17 cellular contexts compared by ENCODE assay signal in genomic region chr12:108793756-108794441, GRCh38.
DNase-seq lines count a peak whose midpoint lies in the region; ATAC-seq and TF ChIP-seq lines count a peak whose summit lies in the region.
"Had no signal": no experiment of that assay in that cellular context is flagged by ENCODE, and none has a peak within 500 bp of the region (broad histone marks: within the 10 kb centered on the region; RNA-seq: fewer than 3 reads in every experiment).

No MANE protein-coding gene starts in this region.

- CTCF ChIA-PET in activated CD8-positive, alpha-beta memory T cell treated with anti-CD3 and anti-CD28 coated beads, Interleukin-2, amount 10 ng/mL, durations not matched to agents 7 days and 5 days (lab: Charles Lee) = interaction anchor here (0.7 to 1.2 kb wide), 3 partner anchors 9 to 129 kb away, joined by 3 to 6 read pairs (median 4); no protein-coding TSS in a partner anchor

- H3K4me3 ChIP-seq in aorta (ENCODE audit: low read length in 2 of 2) (no peak overlapping the region), BE2C (ENCODE audit: low read depth, low read length) (no peak overlapping the region)
- H3K4me3 ChIP-seq: SJSA1 had no signal

- no peak overlapping the region for H3K4me3 Mint-ChIP-seq in natural killer cell treated with Interleukin-12 subunit alpha and Interleukin-12 subunit beta and Interleukin-15 and Interleukin-18, amount 100 ng/mL, for 72 hours
- H3K4me3 Mint-ChIP-seq in natural killer cell = no peak overlapping the region
- no peak overlapping the region for H3K4me3 Mint-ChIP-seq in osteocyte (ENCODE audit: unreplicated experiment)
- H3K4me3 Mint-ChIP-seq in activated CD8-positive, alpha-beta memory T cell treated with anti-CD3 and anti-CD28 coated beads, Interleukin-2, amount 10 ng/mL, durations not matched to agents 7 days and 5 days = no peak overlapping the region
- no peak overlapping the region for H3K4me3 Mint-ChIP-seq in activated T-helper 1 cell treated with anti-CD3 and anti-CD28 coated beads, Interleukin-12 subunit alpha, Interleukin-12 subunit beta, Interleukin-2, Interleukin-4 antibody, amounts not matched to agents 30 ng/mL and 10 ng/mL and 1 ng/mL, durations not matched to agents 14 hours and 24 hours and 36 hours
- H3K4me3 Mint-ChIP-seq: activated naive CD4-positive, alpha-beta T cell treated with anti-CD3 and anti-CD28 coated beads, Interleukin-2, amount 50 U/mL, for 24 hours; dendritic cell treated with granulocyte-macrophage colony-stimulating factor and Interleukin-4, amounts not matched to agents 40 ng/mL and 50 ng/mL, for 4 days; immature natural killer cell; naive thymus-derived CD8-positive, alpha-beta T cell had no signal

- no peaks in the 10 kb centered on the region for H3K27me3 Mint-ChIP-seq in natural killer cell treated with Interleukin-12 subunit alpha and Interleukin-12 subunit beta and Interleukin-15 and Interleukin-18, amount 100 ng/mL, for 72 hours
- H3K27me3 Mint-ChIP-seq in natural killer cell (ENCODE audit: low read depth in 2 of 2) (no peaks in the 10 kb centered on the region), osteocyte (ENCODE audit: unreplicated experiment) (no peaks in the 10 kb centered on the region)
- H3K27me3 Mint-ChIP-seq in activated CD8-positive, alpha-beta memory T cell treated with anti-CD3 and anti-CD28 coated beads, Interleukin-2, amount 10 ng/mL, durations not matched to agents 7 days and 5 days = no peaks in the 10 kb centered on the region
- no peaks in the 10 kb centered on the region for H3K27me3 Mint-ChIP-seq in activated T-helper 1 cell treated with anti-CD3 and anti-CD28 coated beads, Interleukin-12 subunit alpha, Interleukin-12 subunit beta, Interleukin-2, Interleukin-4 antibody, amounts not matched to agents 30 ng/mL and 10 ng/mL and 1 ng/mL, durations not matched to agents 14 hours and 24 hours and 36 hours (ENCODE audit: insufficient read depth)
- H3K27me3 Mint-ChIP-seq: activated naive CD4-positive, alpha-beta T cell treated with anti-CD3 and anti-CD28 coated beads, Interleukin-2, amount 50 U/mL, for 24 hours; dendritic cell treated with granulocyte-macrophage colony-stimulating factor and Interleukin-4, amounts not matched to agents 40 ng/mL and 50 ng/mL, for 4 days; naive thymus-derived CD8-positive, alpha-beta T cell had no signal

- no peak for TF ChIP-seq CTCF in natural killer cell (IDR thresholded peaks at IDR 0.05)
- TF ChIP-seq CTCF in osteocyte (IDR thresholded peaks at IDR 0.05) = no peak
- TF ChIP-seq CTCF in BE2C (IDR thresholded peaks at IDR 0.05; ENCODE audit: low read depth, low read length) = no peak

- peak; percentile 18 for DNase-seq in natural killer cell treated with Interleukin-12 subunit alpha and Interleukin-12 subunit beta and Interleukin-15 and Interleukin-18, amount 100 ng/mL, for 72 hours (ENCODE audit: low spot score)
- no peak for DNase-seq in natural killer cell
- no peak for DNase-seq in left cardiac atrium
- DNase-seq in osteocyte (ENCODE audit: extremely low spot score, unreplicated experiment) = no peak
- peak in 1 of 2 donors; percentile 73 for DNase-seq in aorta
- no peak for DNase-seq in activated CD8-positive, alpha-beta memory T cell treated with anti-CD3 and anti-CD28 coated beads, Interleukin-2, amount 10 ng/mL, durations not matched to agents 7 days and 5 days
- DNase-seq in activated T-helper 1 cell treated with anti-CD3 and anti-CD28 coated beads, Interleukin-12 subunit alpha, Interleukin-12 subunit beta, Interleukin-2, Interleukin-4 antibody, amounts not matched to agents 30 ng/mL and 10 ng/mL and 1 ng/mL, durations not matched to agents 14 hours and 24 hours and 36 hours (ENCODE audit: low spot score) = no peak
- DNase-seq in BE2C = no peak
- DNase-seq: ACHN; immature natural killer cell; KG1; naive thymus-derived CD8-positive, alpha-beta T cell; NCI-H146; NCI-H748 treated with DMSO at 0.1 percent for 48 hours had no signal

- H3K27ac Mint-ChIP-seq in natural killer cell treated with Interleukin-12 subunit alpha and Interleukin-12 subunit beta and Interleukin-15 and Interleukin-18, amount 100 ng/mL, for 72 hours = no peak overlapping the region
- H3K27ac Mint-ChIP-seq in natural killer cell = no peak overlapping the region
- H3K27ac Mint-ChIP-seq in osteocyte (ENCODE audit: unreplicated experiment) = peak overlapping the region; percentile 40
- no peak overlapping the region for H3K27ac Mint-ChIP-seq in activated CD8-positive, alpha-beta memory T cell treated with anti-CD3 and anti-CD28 coated beads, Interleukin-2, amount 10 ng/mL, durations not matched to agents 7 days and 5 days
- no peak overlapping the region for H3K27ac Mint-ChIP-seq in activated T-helper 1 cell treated with anti-CD3 and anti-CD28 coated beads, Interleukin-12 subunit alpha, Interleukin-12 subunit beta, Interleukin-2, Interleukin-4 antibody, amounts not matched to agents 30 ng/mL and 10 ng/mL and 1 ng/mL, durations not matched to agents 14 hours and 24 hours and 36 hours
- H3K27ac Mint-ChIP-seq: activated naive CD4-positive, alpha-beta T cell treated with anti-CD3 and anti-CD28 coated beads, Interleukin-2, amount 50 U/mL, for 24 hours; dendritic cell treated with granulocyte-macrophage colony-stimulating factor and Interleukin-4, amounts not matched to agents 40 ng/mL and 50 ng/mL, for 4 days; naive thymus-derived CD8-positive, alpha-beta T cell had no signal

- H3K4me1 ChIP-seq in aorta (ENCODE audit: control insufficient read depth in 1 of 2, insufficient read depth in 2 of 2, low read length in 2 of 2) (no peaks in the 10 kb centered on the region), BE2C (no peaks in the 10 kb centered on the region)
- H3K4me1 ChIP-seq: SJSA1 had no signal

- ATAC-seq in natural killer cell treated with Interleukin-12 subunit alpha and Interleukin-12 subunit beta and Interleukin-15 and Interleukin-18, amount 100 ng/mL, for 72 hours = no peak
- no peak for ATAC-seq in natural killer cell
- peak; percentile 78 to 90 for ATAC-seq in left cardiac atrium
- ATAC-seq in aorta (ENCODE audit: low FRiP score) = peak; percentile 12
- no peak for ATAC-seq in activated CD8-positive, alpha-beta memory T cell treated with anti-CD3 and anti-CD28 coated beads, Interleukin-2, amount 10 ng/mL, durations not matched to agents 7 days and 5 days
- ATAC-seq: naive thymus-derived CD8-positive, alpha-beta T cell had no signal

- intact Hi-C loops in natural killer cell (cut with micrococcal nuclease) = no loop called here
- intact Hi-C loops in left cardiac atrium (cut with DNase I) = no loop called here
- intact Hi-C loops in aorta (cut with DNase I) = no loop called here
- intact Hi-C loops in activated T-helper 1 cell treated with anti-CD3 and anti-CD28 coated beads, Interleukin-12 subunit alpha, Interleukin-12 subunit beta, Interleukin-2, Interleukin-4 antibody, amounts not matched to agents 30 ng/mL and 10 ng/mL and 1 ng/mL, durations not matched to agents 14 hours and 24 hours and 36 hours (cut with micrococcal nuclease) = no loop called here

- no peaks in the 10 kb centered on the region for H3K9me3 Mint-ChIP-seq in natural killer cell treated with Interleukin-12 subunit alpha and Interleukin-12 subunit beta and Interleukin-15 and Interleukin-18, amount 100 ng/mL, for 72 hours
- H3K9me3 Mint-ChIP-seq in natural killer cell = no peaks in the 10 kb centered on the region
- no peaks in the 10 kb centered on the region for H3K9me3 Mint-ChIP-seq in osteocyte (ENCODE audit: unreplicated experiment)
- H3K9me3 Mint-ChIP-seq in activated CD8-positive, alpha-beta memory T cell treated with anti-CD3 and anti-CD28 coated beads, Interleukin-2, amount 10 ng/mL, durations not matched to agents 7 days and 5 days (ENCODE audit: low read depth) = no peaks in the 10 kb centered on the region
- no peaks in the 10 kb centered on the region for H3K9me3 Mint-ChIP-seq in activated T-helper 1 cell treated with anti-CD3 and anti-CD28 coated beads, Interleukin-12 subunit alpha, Interleukin-12 subunit beta, Interleukin-2, Interleukin-4 antibody, amounts not matched to agents 30 ng/mL and 10 ng/mL and 1 ng/mL, durations not matched to agents 14 hours and 24 hours and 36 hours
- H3K9me3 Mint-ChIP-seq: activated naive CD4-positive, alpha-beta T cell treated with anti-CD3 and anti-CD28 coated beads, Interleukin-2, amount 50 U/mL, for 24 hours; dendritic cell treated with granulocyte-macrophage colony-stimulating factor and Interleukin-4, amounts not matched to agents 40 ng/mL and 50 ng/mL, for 4 days; immature natural killer cell; naive thymus-derived CD8-positive, alpha-beta T cell had no signal

- peaks cover 0 to under 1% of the 10 kb centered on the region in 2 donors for H3K4me1 Mint-ChIP-seq in natural killer cell treated with Interleukin-12 subunit alpha and Interleukin-12 subunit beta and Interleukin-15 and Interleukin-18, amount 100 ng/mL, for 72 hours (ENCODE audit: low read depth in 2 of 2)
- H3K4me1 Mint-ChIP-seq in natural killer cell (no peaks in the 10 kb centered on the region), osteocyte (ENCODE audit: unreplicated experiment) (no peaks in the 10 kb centered on the region)
- no peaks in the 10 kb centered on the region for H3K4me1 Mint-ChIP-seq in activated CD8-positive, alpha-beta memory T cell treated with anti-CD3 and anti-CD28 coated beads, Interleukin-2, amount 10 ng/mL, durations not matched to agents 7 days and 5 days
- peaks cover 5% of the 10 kb centered on the region for H3K4me1 Mint-ChIP-seq in activated T-helper 1 cell treated with anti-CD3 and anti-CD28 coated beads, Interleukin-12 subunit alpha, Interleukin-12 subunit beta, Interleukin-2, Interleukin-4 antibody, amounts not matched to agents 30 ng/mL and 10 ng/mL and 1 ng/mL, durations not matched to agents 14 hours and 24 hours and 36 hours (ENCODE audit: low read depth)
- H3K4me1 Mint-ChIP-seq: immature natural killer cell had no signal

- peak overlapping the region in 1 of 2 donors; percentile 96 for H3K27ac ChIP-seq in aorta (ENCODE audit: low read depth in 1 of 2, low read length in 2 of 2)
- H3K27ac ChIP-seq: SJSA1 had no signal

- H3K9me3 ChIP-seq in aorta (ENCODE audit: control insufficient read depth, low read length) (no peaks in the 10 kb centered on the region), BE2C (no peaks in the 10 kb centered on the region)
- H3K9me3 ChIP-seq: SJSA1 had no signal

- H3K27me3 ChIP-seq in aorta (ENCODE audit: control insufficient read depth in 1 of 2, insufficient read depth in 2 of 2, low read length in 1 of 2) = no peaks in the 10 kb centered on the region
- no peaks in the 10 kb centered on the region for H3K27me3 ChIP-seq in BE2C
- H3K27me3 ChIP-seq: SJSA1 had no signal

- H3K36me3 ChIP-seq in aorta (ENCODE audit: control insufficient read depth in 1 of 2, insufficient read depth in 2 of 2, low read length in 1 of 2) (peaks cover 2 to 3% of the 10 kb centered on the region in 2 donors), BE2C (peaks cover 23% of the 10 kb centered on the region)

- 21% methylated on average over 16 of the region's 16 CpGs for WGBS in aorta, 2 donors

- H3K36me3 Mint-ChIP-seq in natural killer cell treated with Interleukin-12 subunit alpha and Interleukin-12 subunit beta and Interleukin-15 and Interleukin-18, amount 100 ng/mL, for 72 hours = peaks cover 7% of the 10 kb centered on the region
- H3K36me3 Mint-ChIP-seq in natural killer cell (no peaks in the 10 kb centered on the region), osteocyte (ENCODE audit: unreplicated experiment) (peaks cover 57% of the 10 kb centered on the region)
- peaks cover 29% of the 10 kb centered on the region for H3K36me3 Mint-ChIP-seq in activated CD8-positive, alpha-beta memory T cell treated with anti-CD3 and anti-CD28 coated beads, Interleukin-2, amount 10 ng/mL, durations not matched to agents 7 days and 5 days
- H3K36me3 Mint-ChIP-seq in activated T-helper 1 cell treated with anti-CD3 and anti-CD28 coated beads, Interleukin-12 subunit alpha, Interleukin-12 subunit beta, Interleukin-2, Interleukin-4 antibody, amounts not matched to agents 30 ng/mL and 10 ng/mL and 1 ng/mL, durations not matched to agents 14 hours and 24 hours and 36 hours (ENCODE audit: low read depth) = peaks cover 22% of the 10 kb centered on the region

Comparison
In these comparisons a context has a peak if more than half of its experiments do, and no peak if none do; other contexts are left out.
1. ATAC-seq: peak in left cardiac atrium (2 of 2) and aorta (single experiment); none in natural killer cell treated with Interleukin-12 subunit alpha and Interleukin-12 subunit beta and Interleukin-15 and Interleukin-18, amount 100 ng/mL, for 72 hours (0 of 2), natural killer cell (0 of 3) and activated CD8-positive, alpha-beta memory T cell treated with anti-CD3 and anti-CD28 coated beads, Interleukin-2, amount 10 ng/mL, durations not matched to agents 7 days and 5 days (single experiment).